8 cellular contexts compared by ENCODE assay signal in the genomic region with DNA sequence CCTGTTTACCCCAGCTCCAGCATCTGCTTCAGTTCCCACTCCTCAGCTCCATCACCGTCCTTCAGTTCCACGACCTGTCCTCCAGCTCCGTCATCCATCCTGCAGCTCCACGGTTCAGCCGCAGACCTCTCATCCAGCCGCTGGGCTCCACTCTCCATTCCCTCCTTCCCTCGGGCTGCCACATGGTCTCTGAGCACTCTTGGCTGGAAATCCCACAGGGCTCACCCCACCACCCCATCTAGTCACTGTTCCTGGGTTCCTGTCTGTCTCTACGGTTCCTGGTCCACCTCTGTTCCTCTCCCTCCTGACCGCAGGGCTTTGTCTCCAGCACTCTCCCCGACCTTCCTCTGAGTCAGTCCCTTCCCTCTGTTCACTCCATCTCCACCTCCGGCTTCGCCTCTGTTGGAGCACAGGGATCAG. TPM values are rescaled to one million over a fixed set of nuclear protein-coding genes. Genes with fewer than 3 reads are reported as not detected.
DNase-seq lines count a peak whose midpoint lies in the region; FAIRE-seq and TF ChIP-seq lines count a peak whose summit lies in the region.

No MANE protein-coding gene starts in this region.

- CTCF ChIA-PET in endothelial cell of umbilical vein (lab: Charles Lee) = interaction anchor here (0.6 to 12.0 kb wide), 23 partner anchors 10 to 271 kb away, joined by 3 to 148 read pairs (median 5); a partner anchor contains a TSS

- H3K27me3 ChIP-seq in NT2/D1 (ENCODE audit: insufficient read depth, insufficient read length) (no peaks in the 10 kb centered on the region), endothelial cell of umbilical vein (ENCODE audit: control insufficient read depth in 2 of 2, insufficient read depth in 2 of 2, low read length in 2 of 2) (peaks cover 3% of the 10 kb centered on the region in 2 experiments), neuronal stem cell (ENCODE audit: control insufficient read depth in 3 of 3, insufficient read depth in 3 of 3, low read depth in 1 of 3, low read length in 3 of 3) (no peaks in the 10 kb centered on the region)

- no peak for TF ChIP-seq CTCF in endothelial cell of umbilical vein (IDR thresholded peaks at IDR 0.05; ENCODE audit: extremely low read depth in 1 of 2, insufficient read depth in 1 of 2, low read depth in 1 of 2, low read length in 2 of 2)

- H3K27me3 Mint-ChIP-seq in immature natural killer cell (ENCODE audit: low read depth in 3 of 3) = peaks cover 22 to 43% (median 39%) of the 10 kb centered on the region in 3 donors

- dilution Hi-C loops in endothelial cell of umbilical vein (cut with MboI; ENCODE audit: extremely low pct_ligation_motif_present, low sequenced_read_pairs) = no loop called here

- DNase-seq in NT2/D1 (ENCODE audit: low read depth, low spot score) (no peak), endothelial cell of umbilical vein (ENCODE audit: low read depth, low spot score) (no peak), neuronal stem cell (ENCODE audit: low spot score) (no peak), OCI-M1 (lab: John Stamatoyannopoulos, UW) (no peak), NAMALWA (ENCODE audit: low spot score) (no peak), UCSD-AML1 (lab: John Stamatoyannopoulos, UW; ENCODE audit: unreplicated experiment) (no peak), immature natural killer cell (no peak)

- no peak for TF ChIP-seq POLR2A in endothelial cell of umbilical vein (IDR thresholded peaks at IDR 0.05; ENCODE audit: low read depth, low read length)

- peak overlapping the region; percentile 59 for H2BK12ac ChIP-seq in neuronal stem cell (ENCODE audit: low read length)

- no peak overlapping the region for H3K4me3 Mint-ChIP-seq in immature natural killer cell

- H2BK15ac ChIP-seq in neuronal stem cell (ENCODE audit: low read length) = no peak overlapping the region

- H3K14ac ChIP-seq in neuronal stem cell (ENCODE audit: low read length) = peak overlapping the region; percentile 94

- peaks cover 20% of the 10 kb centered on the region for H3K79me1 ChIP-seq in neuronal stem cell (ENCODE audit: low read depth, low read length)

- H3K4me1 Mint-ChIP-seq in immature natural killer cell = peaks cover 13 to 18% of the 10 kb centered on the region in 2 donors

- H3K9ac ChIP-seq in ES-I3 (ENCODE audit: low read depth, low read length) (peak overlapping the region; percentile 37), NT2/D1 (ENCODE audit: insufficient read length, low read depth) (peak overlapping the region; percentile 57), endothelial cell of umbilical vein (replicated peaks; ENCODE audit: extremely low read depth, insufficient read depth, low read length) (no peak overlapping the region), neuronal stem cell (ENCODE audit: low read depth, low read length, poor library complexity) (no peak overlapping the region)

- H4K91ac ChIP-seq in neuronal stem cell (ENCODE audit: low read depth, low read length, poor library complexity) = no peak overlapping the region

- H3K27ac Mint-ChIP-seq in immature natural killer cell = no peak overlapping the region

- intact Hi-C loops in endothelial cell of umbilical vein (cut with micrococcal nuclease) = loop anchor here (1.0 kb wide), 5 partner anchors 46 to 208 kb away; a partner anchor contains a TSS

- no CpG with 5 or more reads among the region's 12 CpGs for WGBS in neuronal stem cell (ENCODE audit: extremely low coverage in 2 of 2, insufficient read length in 2 of 2, insufficient replicate concordance in 1 of 2), 2 donors

- no peaks in the 10 kb centered on the region for H3K9me3 ChIP-seq in ES-I3 (ENCODE audit: control insufficient read depth, insufficient read depth, low read length)
- no peaks in the 10 kb centered on the region for H3K9me3 ChIP-seq in NT2/D1 (ENCODE audit: insufficient read depth, low read length)
- no peaks in the 10 kb centered on the region for H3K9me3 ChIP-seq in endothelial cell of umbilical vein (replicated peaks; ENCODE audit: control insufficient read depth, insufficient read depth, low read length)
- H3K9me3 ChIP-seq in neuronal stem cell (replicated peaks in 1 of 2; ENCODE audit: control insufficient read depth in 2 of 2, insufficient read depth in 1 of 2, low read depth in 1 of 2, low read length in 2 of 2) = peaks cover 0 to 3% of the 10 kb centered on the region in 2 donors

- H3K4ac ChIP-seq in neuronal stem cell (ENCODE audit: low read length) = no peak overlapping the region

- H3K79me2 ChIP-seq in endothelial cell of umbilical vein (ENCODE audit: control insufficient read depth, insufficient read depth, low read length) = peaks cover 18% of the 10 kb centered on the region

- H2BK5ac ChIP-seq in neuronal stem cell (ENCODE audit: low read length) = no peak overlapping the region

- H3K4me2 ChIP-seq in endothelial cell of umbilical vein (ENCODE audit: insufficient read depth, low read length) (no peak overlapping the region), neuronal stem cell (ENCODE audit: insufficient read depth, low read length, poor library complexity, severe bottlenecking) (no peak overlapping the region)

- no peaks in the 10 kb centered on the region for H3K9me1 ChIP-seq in endothelial cell of umbilical vein (replicated peaks; ENCODE audit: control insufficient read depth, extremely low read depth, insufficient read depth, low read length)

- no peaks in the 10 kb centered on the region for H3K36me3 Mint-ChIP-seq in immature natural killer cell

- H4K8ac ChIP-seq in neuronal stem cell (ENCODE audit: low read depth, low read length) = no peak overlapping the region

- H3K9me3 Mint-ChIP-seq in immature natural killer cell = peaks cover 0 to 1% (median 0%) of the 10 kb centered on the region in 6 donors

- POLR2A ChIA-PET in endothelial cell of umbilical vein (lab: Charles Lee) = interaction anchor here (1.1 kb wide), 1 partner anchor 59 kb away, joined by 4 read pairs; a partner anchor contains a TSS

- H3K23ac ChIP-seq in neuronal stem cell (ENCODE audit: low read depth, low read length, poor library complexity) = peak overlapping the region; percentile 66

- peak overlapping the region; percentile 96 for H2AK5ac ChIP-seq in neuronal stem cell (ENCODE audit: low read depth, low read length)

- peak overlapping the region; percentile 88 for H3K18ac ChIP-seq in neuronal stem cell (ENCODE audit: low read length)

- H2BK120ac ChIP-seq in neuronal stem cell (ENCODE audit: low read depth, low read length) = peak overlapping the region; percentile 79

- no peaks in the 10 kb centered on the region for H4K20me1 ChIP-seq in endothelial cell of umbilical vein (replicated peaks; ENCODE audit: control insufficient read depth, extremely low read depth, insufficient read depth, low read length)

- H3K27ac ChIP-seq in endothelial cell of umbilical vein (ENCODE audit: insufficient read depth, low read depth, low read length) (no peak overlapping the region), neuronal stem cell (replicated peaks; ENCODE audit: low read length) (no peak overlapping the region)

- H3K36me3 ChIP-seq in ES-I3 (ENCODE audit: insufficient read depth, low read length) (no peaks in the 10 kb centered on the region), NT2/D1 (ENCODE audit: insufficient read depth, insufficient read length, low read length) (peaks cover 31% of the 10 kb centered on the region), endothelial cell of umbilical vein (ENCODE audit: control insufficient read depth in 2 of 2, extremely low read depth in 1 of 2, insufficient read depth in 2 of 2, low read length in 2 of 2) (no peaks in the 10 kb centered on the region), neuronal stem cell (replicated peaks in 1 of 2; ENCODE audit: control insufficient read depth in 2 of 2, insufficient read depth in 2 of 2, low read length in 2 of 2) (peaks cover 4 to 6% of the 10 kb centered on the region in 2 donors)

- H3K4me1 ChIP-seq in ES-I3 (ENCODE audit: insufficient read depth, low read length) (peaks cover 19% of the 10 kb centered on the region), NT2/D1 (ENCODE audit: insufficient read depth, insufficient read length) (peaks cover 60% of the 10 kb centered on the region), endothelial cell of umbilical vein (ENCODE audit: control insufficient read depth, extremely low read depth, insufficient read depth, low read length) (peaks cover 23% of the 10 kb centered on the region), neuronal stem cell (ENCODE audit: control insufficient read depth in 2 of 2, insufficient read depth in 1 of 2, low read depth in 1 of 2, low read length in 2 of 2) (peaks cover 31 to 43% of the 10 kb centered on the region in 2 donors)

- no TSS peak for BruUV-seq in endothelial cell of umbilical vein (replicated peaks; lab: Mats Ljungman, UMichigan)

- H3K4me3 ChIP-seq in NT2/D1 (ENCODE audit: insufficient read length, low read depth) = no peak overlapping the region
- H3K4me3 ChIP-seq in endothelial cell of umbilical vein (replicated peaks in 1 of 3; ENCODE audit: insufficient read depth in 1 of 3, low read depth in 1 of 3, low read length in 3 of 3) = no peak overlapping the region
- no peak overlapping the region for H3K4me3 ChIP-seq in neuronal stem cell (ENCODE audit: low read length in 2 of 2)

- no peak for FAIRE-seq in endothelial cell of umbilical vein (lab: Jason Lieb, UNC)

- H2AFZ ChIP-seq in endothelial cell of umbilical vein (ENCODE audit: low read depth, low read length) = no peak overlapping the region
- H2AFZ ChIP-seq in neuronal stem cell (ENCODE audit: low read length) = no peak overlapping the region

RNA-seq across cellular contexts. Expression of a gene that starts 3.2 kb away (rescaled TPM):
- 76.5 and 92.6 TPM in 2 replicates for total RNA-seq in endothelial cell of umbilical vein
- polyA plus RNA-seq in endothelial cell of umbilical vein (70.2 and 75.9 TPM in 2 replicates), immature natural killer cell (not detected)
- 56.4 and 84.6 TPM in 2 replicates for polyA plus RNA-seq in endothelial cell of umbilical vein (2011; cell fraction: cytosol; rRNA removed)
- 89.2 and 106 TPM in 2 replicates for polyA plus RNA-seq in endothelial cell of umbilical vein (2011; cell fraction: nucleus; rRNA removed)
- 89.0 and 130 TPM in 2 replicates for polyA plus RNA-seq in endothelial cell of umbilical vein (2012)
- 40.5 and 49.5 TPM in 2 replicates for polyA minus RNA-seq in endothelial cell of umbilical vein
- not detected for polyA minus RNA-seq in endothelial cell of umbilical vein (2011; cell fraction: cytosol; rRNA and poly(A)+ RNA removed)
- polyA minus RNA-seq in endothelial cell of umbilical vein (2011; cell fraction: nucleus; rRNA and poly(A)+ RNA removed) = 18.5 and 29.9 TPM in 2 replicates
- 22.0 TPM for polyA plus RNA-seq in neuronal stem cell (2013, experiment 1 of 2)
- 21.2 TPM for polyA plus RNA-seq in neuronal stem cell (2013, experiment 2 of 2)

RNA-seq across cellular contexts. Expression of a gene that starts 3.4 kb away (rescaled TPM):
- total RNA-seq in endothelial cell of umbilical vein = 8.1 and 13.7 TPM in 2 replicates
- polyA plus RNA-seq in endothelial cell of umbilical vein (9.0 and 9.7 TPM in 2 replicates), immature natural killer cell (not detected)
- 5.0 and 8.6 TPM in 2 replicates for polyA plus RNA-seq in endothelial cell of umbilical vein (2011; cell fraction: cytosol; rRNA removed)
- polyA plus RNA-seq in endothelial cell of umbilical vein (2011; cell fraction: nucleus; rRNA removed) = 18.3 and 19.1 TPM in 2 replicates
- 9.1 and 17.6 TPM in 2 replicates for polyA plus RNA-seq in endothelial cell of umbilical vein (2012)
- 5.1 and 10.5 TPM in 2 replicates for polyA minus RNA-seq in endothelial cell of umbilical vein
- polyA minus RNA-seq in endothelial cell of umbilical vein (2011; cell fraction: cytosol; rRNA and poly(A)+ RNA removed) = not detected
- 3.3 and 4.8 TPM in 2 replicates for polyA minus RNA-seq in endothelial cell of umbilical vein (2011; cell fraction: nucleus; rRNA and poly(A)+ RNA removed)
- polyA plus RNA-seq in neuronal stem cell (2013, experiment 1 of 2) = 34.0 TPM
- polyA plus RNA-seq in neuronal stem cell (2013, experiment 2 of 2) = 28.4 TPM

RNA-seq across cellular contexts. Expression of a gene that starts 15.8 kb away (rescaled TPM):
- 9.4 and 14.6 TPM in 2 replicates for total RNA-seq in endothelial cell of umbilical vein
- polyA plus RNA-seq in endothelial cell of umbilical vein (12.0 and 12.6 TPM in 2 replicates), immature natural killer cell (not detected)
- 2.5 and 4.2 TPM in 2 replicates for polyA plus RNA-seq in endothelial cell of umbilical vein (2011; cell fraction: cytosol; rRNA removed)
- 78.5 and 90.7 TPM in 2 replicates for polyA plus RNA-seq in endothelial cell of umbilical vein (2011; cell fraction: nucleus; rRNA removed)
- polyA plus RNA-seq in endothelial cell of umbilical vein (2012) = 10.8 and 12.8 TPM in 2 replicates
- 4.0 and 8.6 TPM in 2 replicates for polyA minus RNA-seq in endothelial cell of umbilical vein
- polyA minus RNA-seq in endothelial cell of umbilical vein (2011; cell fraction: cytosol; rRNA and poly(A)+ RNA removed) = not detected
- polyA minus RNA-seq in endothelial cell of umbilical vein (2011; cell fraction: nucleus; rRNA and poly(A)+ RNA removed) = 14.4 and 18.7 TPM in 2 replicates
- 8.6 TPM for polyA plus RNA-seq in neuronal stem cell (2013, experiment 1 of 2)
- 8.2 TPM for polyA plus RNA-seq in neuronal stem cell (2013, experiment 2 of 2)

RNA-seq across cellular contexts. Expression of a gene that starts 26.1 kb away (rescaled TPM):
- total RNA-seq in endothelial cell of umbilical vein = 44.3 and 44.8 TPM in 2 replicates
- polyA plus RNA-seq in endothelial cell of umbilical vein = 53.5 and 67.2 TPM in 2 replicates
- 53.7 and 54.4 TPM in 2 replicates for polyA plus RNA-seq in endothelial cell of umbilical vein (2011; cell fraction: cytosol; rRNA removed)
- polyA plus RNA-seq in endothelial cell of umbilical vein (2011; cell fraction: nucleus; rRNA removed) = 67.2 and 95.9 TPM in 2 replicates
- 18.0 and 42.1 TPM in 2 replicates for polyA plus RNA-seq in endothelial cell of umbilical vein (2012)
- 23.0 and 24.7 TPM in 2 replicates for polyA minus RNA-seq in endothelial cell of umbilical vein
- 68.0 TPM for polyA minus RNA-seq in endothelial cell of umbilical vein (2011; cell fraction: cytosol; rRNA and poly(A)+ RNA removed)
- polyA minus RNA-seq in endothelial cell of umbilical vein (2011; cell fraction: nucleus; rRNA and poly(A)+ RNA removed) = 22.1 and 29.1 TPM in 2 replicates
- polyA plus RNA-seq in neuronal stem cell (2013, experiment 1 of 2) = 81.3 TPM
- 79.5 TPM for polyA plus RNA-seq in neuronal stem cell (2013, experiment 2 of 2)
- 1 to 10 TPM in 1 of 3 donors, under 1 TPM in 1, not detected in 1; 0.99 to 1.5 TPM for polyA plus RNA-seq in immature natural killer cell

RNA-seq across cellular contexts. Expression of a gene that starts 27.0 kb away (rescaled TPM):
- total RNA-seq in endothelial cell of umbilical vein = 126 and 135 TPM in 2 replicates
- 68.9 and 69.4 TPM in 2 replicates for polyA plus RNA-seq in endothelial cell of umbilical vein
- 64.7 and 67.7 TPM in 2 replicates for polyA plus RNA-seq in endothelial cell of umbilical vein (2011; cell fraction: cytosol; rRNA removed)
- polyA plus RNA-seq in endothelial cell of umbilical vein (2011; cell fraction: nucleus; rRNA removed) = 125 and 135 TPM in 2 replicates
- polyA plus RNA-seq in endothelial cell of umbilical vein (2012) = 85.0 and 92.6 TPM in 2 replicates
- 116 TPM in 2 replicates for polyA minus RNA-seq in endothelial cell of umbilical vein
- 45.7 TPM for polyA minus RNA-seq in endothelial cell of umbilical vein (2011; cell fraction: cytosol; rRNA and poly(A)+ RNA removed)
- polyA minus RNA-seq in endothelial cell of umbilical vein (2011; cell fraction: nucleus; rRNA and poly(A)+ RNA removed) = 34.8 and 40.9 TPM in 2 replicates
- 80.9 TPM for polyA plus RNA-seq in neuronal stem cell (2013, experiment 1 of 2)
- 82.6 TPM for polyA plus RNA-seq in neuronal stem cell (2013, experiment 2 of 2)
- polyA plus RNA-seq in immature natural killer cell = 10 to 100 TPM; 41.3 to 54.0 (median 52.0) TPM

Comparison
In these comparisons a context has a peak if more than half of its experiments do, and no peak if none do; other contexts are left out.
1. H3K9ac ChIP-seq: peak in ES-I3 (single experiment) and NT2/D1 (single experiment); none in endothelial cell of umbilical vein (single experiment) and neuronal stem cell (single experiment).
2. RNA of a gene that starts 3.2 kb away (polyA plus RNA-seq): 56.4 to 130 TPM in endothelial cell of umbilical vein; not detected in immature natural killer cell; every median in the first group is over 10 times any median in the second.
3. RNA of a gene that starts 3.4 kb away (polyA plus RNA-seq): 5.0 to 19.1 TPM in endothelial cell of umbilical vein; not detected in immature natural killer cell; every median in the first group is over 4 times any median in the second.